1 cellular context compared by ENCODE assay signal in genomic region chr19:49335071-49335783, GRCh38.
TF ChIP-seq lines count a peak whose summit lies in the region.

TSS of gene CD37 (plus strand) at chr19:49335406. CDS start at chr19:49335541, 135 bp downstream.

TF ChIP-seq in GM23338, 12 proteins besides CTCF, POLR2A, EP300 and RAD21 (continued from another document):
- TF ChIP-seq ZNF331 (CRISPR knock-in tag; IDR thresholded peaks at IDR 0.05; ENCODE audit: low read depth): no peak
TF ChIP-seq in GM23338: peak in this region for 0.
